ENCODE assay signal across 8 cellular contexts in the genomic region with DNA sequence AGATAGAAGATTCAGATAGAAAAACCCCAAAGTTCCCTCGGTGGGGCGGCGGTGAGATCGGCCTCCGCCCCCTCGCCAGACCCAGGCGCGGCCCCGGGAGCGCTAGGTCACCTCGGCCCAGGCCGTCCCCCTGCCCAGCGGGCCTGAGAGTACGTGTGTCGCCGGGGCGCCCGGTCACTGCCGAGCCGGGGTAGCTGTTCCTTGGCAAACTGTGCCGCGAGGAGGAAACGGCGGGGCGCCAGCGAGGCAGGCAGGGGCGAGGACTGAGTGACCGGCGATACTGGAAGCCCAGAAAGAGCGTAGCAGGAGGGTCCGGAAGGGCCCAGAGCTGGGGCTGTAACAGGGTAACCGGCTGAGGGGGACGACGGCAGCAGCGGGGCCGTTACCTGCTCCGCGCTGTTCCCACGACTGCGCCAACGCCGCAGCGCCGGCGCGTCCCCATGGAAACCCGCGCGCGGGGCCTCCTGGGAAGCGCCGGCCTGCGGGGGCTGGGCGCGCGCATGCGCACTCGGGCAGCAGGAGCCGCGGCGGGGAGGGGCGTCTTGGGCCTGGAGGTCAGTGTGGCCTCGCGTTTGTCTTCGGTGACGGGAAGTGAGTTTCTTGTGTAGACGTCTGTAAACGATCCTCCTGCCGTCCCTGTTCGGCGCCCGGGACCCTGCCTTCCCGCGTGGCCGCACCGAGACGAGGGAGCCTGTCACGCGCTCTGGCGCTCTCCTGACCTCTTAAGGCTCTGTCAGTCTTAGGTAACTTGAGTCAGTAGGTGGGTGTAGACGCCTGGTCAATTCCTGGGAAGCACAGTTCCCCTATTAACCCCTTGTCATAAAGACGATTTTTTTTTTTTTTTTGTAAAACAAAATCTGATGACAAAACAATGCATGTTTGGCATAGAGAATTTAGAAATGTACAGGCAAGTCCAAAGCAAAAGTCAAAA. TPM values are rescaled to one million over a fixed set of nuclear protein-coding genes. Genes with fewer than 3 reads are reported as not detected.
A peak's percentile ranks its signal among the peaks of the same experiment; 100 is the strongest.
DNase-seq lines count a peak whose midpoint lies in the region; ATAC-seq, FAIRE-seq and TF ChIP-seq lines count a peak whose summit lies in the region.

A gene (minus strand): TSS at position 440 of the 931 bp plus-strand sequence. CDS start 17,285 bp downstream, outside the sequence.

- TF ChIP-seq CTCF in progenitor cell of endocrine pancreas (IDR thresholded peaks at IDR 0.05; ENCODE audit: unreplicated experiment) = peak; percentile 23

- ATAC-seq in HG02763 (IDR thresholded peaks at IDR 0.05; ENCODE audit: unreplicated experiment) = peak; percentile 92
- peak; percentile 94 to 95 for ATAC-seq in left cardiac atrium

- peak within 1 kb of the TSS; percentile 7 for H3K27ac ChIP-seq in adipose tissue (ENCODE audit: low read depth, low read length)

- TF ChIP-seq POLR2A in GM12891 (IDR thresholded peaks at IDR 0.05; ENCODE audit: low read depth, low read length) = peak; percentile 77

- H3K27me3 Mint-ChIP-seq in progenitor cell of endocrine pancreas = peaks cover 3% of the 10 kb centered on the region

- peak; percentile 92 for DNase-seq in GM12891 (ENCODE audit: insufficient read length, low spot score)
- peak; percentile 82 for DNase-seq in NCI-H128 (lab: John Stamatoyannopoulos, UW; ENCODE audit: unreplicated experiment)
- peak; percentile 65 to 80 for DNase-seq in SW 1271 (lab: John Stamatoyannopoulos, UW)
- DNase-seq in left cardiac atrium = peak; percentile 92
- DNase-seq in progenitor cell of endocrine pancreas (ENCODE audit: low spot score, unreplicated experiment) = peak; percentile 95
- peak; percentile 92 for DNase-seq in ureter (ENCODE audit: low spot score)

- peak; percentile 94 for FAIRE-seq in GM12891 (lab: Jason Lieb, UNC)

- H3K36me3 Mint-ChIP-seq in progenitor cell of endocrine pancreas (ENCODE audit: insufficient read depth) = no peaks in the 10 kb centered on the region

- WGBS in adipose tissue, 3 donors = 0% methylated on average over 75 to 82 of the region's 82 CpGs

- H3K27ac Mint-ChIP-seq in progenitor cell of endocrine pancreas = peak within 1 kb of the TSS; percentile 98

- peaks cover 9% of the 10 kb centered on the region for H3K4me1 Mint-ChIP-seq in progenitor cell of endocrine pancreas (ENCODE audit: low read depth)

- intact Hi-C loops in left cardiac atrium (cut with DNase I) = loop anchor here in 1 of 2 donors (10.0 kb wide), 1 partner anchor 131 kb away; a partner anchor contains a TSS

- peak within 1 kb of the TSS; percentile 81 for H3K4me3 Mint-ChIP-seq in progenitor cell of endocrine pancreas (ENCODE audit: low read depth)

- H3K9me3 Mint-ChIP-seq in progenitor cell of endocrine pancreas (ENCODE audit: low read depth) = no peaks in the 10 kb centered on the region

TF ChIP-seq in GM12891, 5 proteins besides CTCF, POLR2A, EP300 and RAD21:
- TF ChIP-seq POLR2AphosphoS5 (IDR thresholded peaks at IDR 0.05; ENCODE audit: low read depth, low read length) (peak; percentile 84), PAX5 (IDR thresholded peaks at IDR 0.05; ENCODE audit: insufficient read depth, low read length, severe bottlenecking) (no peak), TAF1 (IDR thresholded peaks at IDR 0.05; ENCODE audit: low read depth, low read length) (no peak), SPI1 (IDR thresholded peaks at IDR 0.05; ENCODE audit: low read depth, low read length) (peak; percentile 49; the same call in 1 of the 2 replicates), POU2F2 (IDR thresholded peaks at IDR 0.05; ENCODE audit: low read depth, low read length) (no peak)

RNA-seq across cellular contexts. Expression of the gene that starts here (rescaled TPM):
- 0.15 TPM for polyA plus RNA-seq in GM12891 (2012; ENCODE audit: low read depth, missing spikeins)
- under 1 TPM; 0.36 to 0.81 (median 0.79) TPM for polyA plus RNA-seq in adipose tissue
- total RNA-seq in left cardiac atrium (under 1 TPM; 0.82 to 0.84 TPM), progenitor cell of endocrine pancreas (1.3 and 1.8 TPM in 2 replicates), ureter (3.0 TPM)

Comparison
In these comparisons a context has a peak if more than half of its experiments do, and no peak if none do; other contexts are left out.
1. Peak in every context shown above with its lines: DNase-seq, ATAC-seq and H3K27ac ChIP-seq.
2. Peak in DNase-seq and ATAC-seq in left cardiac atrium; RNA of the gene not detected or under 1 TPM.